15 cellular contexts compared by ENCODE assay signal in genomic region chr15:38297623-38298388, GRCh38. TPM values are rescaled to one million over a fixed set of nuclear protein-coding genes. Genes with fewer than 3 reads are reported as not detected.
A peak's percentile ranks its signal among the peaks of the same experiment; 100 is the strongest.
DNase-seq lines count a peak whose midpoint lies in the region; ATAC-seq and TF ChIP-seq lines count a peak whose summit lies in the region.
"Had no signal": no experiment of that assay in that cellular context is flagged by ENCODE, and none has a peak within 500 bp of the region (broad histone marks: within the 10 kb centered on the region; RNA-seq: fewer than 3 reads in every experiment).

No MANE protein-coding gene starts in this region.

- no peak for TF ChIP-seq CTCF in IMR-90 (conservative IDR thresholded peaks at IDR 0.05; ENCODE audit: low read depth, low read length)
- no peak for TF ChIP-seq CTCF in osteoblast (IDR thresholded peaks at IDR 0.05; ENCODE audit: extremely low read depth, low read depth, low read length)
- no peak for TF ChIP-seq CTCF in OCI-LY7 (conservative IDR thresholded peaks at IDR 0.05; ENCODE audit: low read length)

- H2BK5ac ChIP-seq in IMR-90 (ENCODE audit: low read depth, low read length, poor library complexity, severe bottlenecking) = no peak overlapping the region

- dilution Hi-C loops in IMR-90 (cut with HindIII; ENCODE audit: low sequenced_read_pairs, unreplicated experiment) = no loop called here

- H3K9me2 ChIP-seq in OCI-LY7 (ENCODE audit: insufficient read depth, low read length) = no peaks in the 10 kb centered on the region

- no peak overlapping the region for H3K56ac ChIP-seq in IMR-90 (ENCODE audit: extremely low read depth, insufficient read depth, low read length)

- H4K20me1 ChIP-seq in IMR-90 (ENCODE audit: insufficient read depth, low read length) (peaks cover 81% of the 10 kb centered on the region), osteoblast (ENCODE audit: insufficient read depth, low read length) (peaks cover 48% of the 10 kb centered on the region), OCI-LY7 (ENCODE audit: insufficient read depth, low read length) (no peaks in the 10 kb centered on the region)

- H3K9me3 ChIP-seq in IMR-90 (ENCODE audit: control insufficient read depth, insufficient read depth, low read length) = no peaks in the 10 kb centered on the region
- H3K9me3 ChIP-seq in osteoblast (ENCODE audit: low read depth, low read length) = no peaks in the 10 kb centered on the region
- no peaks in the 10 kb centered on the region for H3K9me3 ChIP-seq in OCI-LY7 (ENCODE audit: low read length)
- H3K9me3 ChIP-seq: right atrium auricular region had no signal

- no peak overlapping the region for H2AK9ac ChIP-seq in IMR-90 (replicated peaks; ENCODE audit: low read depth, low read length, poor library complexity)

- no peak overlapping the region for H3K14ac ChIP-seq in IMR-90 (replicated peaks; ENCODE audit: low read depth, low read length)

- H3K79me1 ChIP-seq in IMR-90 (ENCODE audit: low read depth in 1 of 2, low read length in 2 of 2) = peaks cover 12 to 70% of the 10 kb centered on the region in 2 experiments

- no peak overlapping the region for H3K4ac ChIP-seq in IMR-90 (ENCODE audit: low read depth, low read length)

- BruUV-seq in IMR-90 (replicated peaks; lab: Mats Ljungman, UMichigan) (no TSS peak), OCI-LY7 (replicated peaks; lab: Mats Ljungman, UMichigan) (no TSS peak)

- DNase-seq in IMR-90 (peak; percentile 62), osteoblast (ENCODE audit: insufficient read length, low spot score, missing footprints) (no peak), MV-4-11 (lab: John Stamatoyannopoulos, UW) (no peak), HPDE6-E6E7 (ENCODE audit: extremely low spot score) (no peak), OCI-LY7 (ENCODE audit: low spot score) (no peak)
- DNase-seq: activated CD4-positive, CD25-positive, alpha-beta regulatory T cell treated with anti-CD3 and anti-CD28 coated beads, Interleukin-2, amount 50 U/mL, for 72 hours; brain microvascular endothelial cell; DND-41; glutamatergic neuron; T-cell had no signal

- H2AFZ ChIP-seq in IMR-90 (replicated peaks; ENCODE audit: low read length, poor library complexity) (no peak overlapping the region), osteoblast (ENCODE audit: low read length) (no peak overlapping the region), OCI-LY7 (ENCODE audit: low read length) (no peak overlapping the region)

- POLR2A ChIA-PET in IMR-90 (lab: Charles Lee; ENCODE audit: unreplicated experiment) (no interaction called here), OCI-LY7 (lab: Charles Lee) (interaction anchor here (0.6 kb wide), 1 partner anchor 237 kb away, joined by 4 read pairs; no protein-coding TSS in a partner anchor)

- H4K91ac ChIP-seq in IMR-90 (ENCODE audit: insufficient read depth, low read depth, low read length) = no peak overlapping the region

- intact Hi-C loops in IMR-90 (cut with micrococcal nuclease) = loop anchor here (5.0 kb wide), 1 partner anchor 41 kb away; no protein-coding TSS in a partner anchor
- intact Hi-C loops in OCI-LY7 (cut with micrococcal nuclease; ENCODE audit: unreplicated experiment) = no loop called here

- no peak overlapping the region for H2BK120ac ChIP-seq in IMR-90 (ENCODE audit: low read depth, low read length)

- H3K27ac ChIP-seq in IMR-90 (ENCODE audit: insufficient read depth, low read length) = no peak overlapping the region
- peak overlapping the region; percentile 81 for H3K27ac ChIP-seq in osteoblast (ENCODE audit: low read depth, low read length)
- H3K27ac ChIP-seq in OCI-LY7 (ENCODE audit: low read depth, low read length, poor library complexity, severe bottlenecking) = no peak overlapping the region
- H3K27ac ChIP-seq: brain microvascular endothelial cell, C4-2B, right atrium auricular region had no signal

- no peak overlapping the region for H2BK15ac ChIP-seq in IMR-90 (ENCODE audit: low read depth, low read length)

- ATAC-seq in GM18519 (IDR thresholded peaks at IDR 0.05; ENCODE audit: low FRiP score, unreplicated experiment) = peak; percentile 45
- peak; percentile 55 for ATAC-seq in GM21825 (IDR thresholded peaks at IDR 0.05; ENCODE audit: unreplicated experiment)
- ATAC-seq in IMR-90 (ENCODE audit: low read depth) = no peak
- ATAC-seq: Panc1, T-cell had no signal

- H4K5ac ChIP-seq in IMR-90 (ENCODE audit: low read depth, low read length) = no peak overlapping the region

- no CpG with 5 or more reads among the region's 4 CpGs for WGBS in IMR-90 (ENCODE audit: extremely low coverage in 2 of 2, insufficient read length in 1 of 2), 2 experiments

- H3K36me3 ChIP-seq in IMR-90 (ENCODE audit: control insufficient read depth, insufficient read depth, low read length) = 0 out of 2 replicates have a peak, but pooled peaks cover 2% of the 10 kb centered on the region
- no peaks in the 10 kb centered on the region for H3K36me3 ChIP-seq in osteoblast (ENCODE audit: insufficient read depth, low read length)
- H3K36me3 ChIP-seq in OCI-LY7 (ENCODE audit: insufficient read depth, low read length) = no peaks in the 10 kb centered on the region
- H3K36me3 ChIP-seq: right atrium auricular region had no signal

- no peak for TF ChIP-seq RAD21 in IMR-90 (IDR thresholded peaks at IDR 0.05; ENCODE audit: low read length)

- H3K4me2 ChIP-seq in IMR-90 (ENCODE audit: low read depth, low read length) = no peak overlapping the region
- H3K4me2 ChIP-seq in osteoblast (ENCODE audit: insufficient read depth, low read length) = no peak overlapping the region
- H3K4me2 ChIP-seq in OCI-LY7 (ENCODE audit: low read length) = no peak overlapping the region

- H4K8ac ChIP-seq in IMR-90 (ENCODE audit: low read depth in 2 of 2, low read length in 2 of 2) = no peak overlapping the region

- H3K4me1 ChIP-seq in IMR-90 (ENCODE audit: control insufficient read depth, insufficient read depth, low read length) (peaks cover 2% of the 10 kb centered on the region), osteoblast (ENCODE audit: insufficient read depth, low read length) (peaks cover 44% of the 10 kb centered on the region), OCI-LY7 (ENCODE audit: insufficient read depth, low read length, poor library complexity, severe bottlenecking) (no peaks in the 10 kb centered on the region)

- peaks cover 90% of the 10 kb centered on the region for H3K79me2 ChIP-seq in osteoblast (ENCODE audit: insufficient read depth, low read length)
- H3K79me2 ChIP-seq in OCI-LY7 (ENCODE audit: insufficient read depth, low read depth, low read length) = no peaks in the 10 kb centered on the region

- TF ChIP-seq POLR2A in IMR-90 (IDR thresholded peaks at IDR 0.05; ENCODE audit: low read depth, low read length) = no peak

- no peak overlapping the region for H3K9ac ChIP-seq in IMR-90 (ENCODE audit: low read depth, low read length)

- CTCF ChIA-PET in IMR-90 (lab: Yijun Ruan, JAX) = no interaction called here
- CTCF ChIA-PET in OCI-LY7 (lab: Charles Lee; ENCODE audit: unreplicated experiment) = no interaction called here

- no peak overlapping the region for H2BK20ac ChIP-seq in IMR-90 (ENCODE audit: low read depth, low read length)

- no peak overlapping the region for H3K4me3 ChIP-seq in IMR-90 (ENCODE audit: insufficient read depth, low read depth, low read length)
- H3K4me3 ChIP-seq in osteoblast (ENCODE audit: insufficient read depth, low read length) = no peak overlapping the region
- H3K4me3 ChIP-seq in OCI-LY7 (ENCODE audit: low read depth, low read length, poor library complexity, severe bottlenecking) = no peak overlapping the region
- H3K4me3 ChIP-seq: right atrium auricular region had no signal

- in situ Hi-C loops in IMR-90 (cut with MboI; ENCODE audit: low sequenced_read_pairs) = no loop called here

- H2AK5ac ChIP-seq in IMR-90 (ENCODE audit: low read depth, low read length) = no peak overlapping the region

- H3K9me1 ChIP-seq in IMR-90 (ENCODE audit: insufficient read depth, low read length) = peaks cover 9% of the 10 kb centered on the region

- no peaks in the 10 kb centered on the region for H3K27me3 ChIP-seq in IMR-90 (ENCODE audit: control insufficient read depth, insufficient read depth, low read length)
- no peaks in the 10 kb centered on the region for H3K27me3 ChIP-seq in osteoblast (ENCODE audit: insufficient read depth, low read length)
- H3K27me3 ChIP-seq: brain microvascular endothelial cell, right atrium auricular region had no signal

- no peak overlapping the region for H3K18ac ChIP-seq in IMR-90 (ENCODE audit: low read depth, low read length)

- H3K23ac ChIP-seq in IMR-90 (ENCODE audit: low read depth, low read length) = no peak overlapping the region

TF ChIP-seq in IMR-90, 13 proteins besides CTCF, POLR2A, EP300 and RAD21 (continues in another document):
- no peak for TF ChIP-seq SMC3 (IDR thresholded peaks at IDR 0.05; ENCODE audit: low read depth, low read length)
- no peak for TF ChIP-seq BHLHE40 (IDR thresholded peaks at IDR 0.05; ENCODE audit: low read depth, low read length)
- no peak for TF ChIP-seq ELK1 (IDR thresholded peaks at IDR 0.05; ENCODE audit: borderline replicate concordance, low read depth, low read length)
- no peak for TF ChIP-seq MXI1 (IDR thresholded peaks at IDR 0.05; ENCODE audit: borderline replicate concordance, low read depth, low read length)
- no peak for TF ChIP-seq USF2 (IDR thresholded peaks at IDR 0.05; ENCODE audit: low read depth, low read length)
- no peak for TF ChIP-seq RFX5 (IDR thresholded peaks at IDR 0.05; ENCODE audit: low read depth, low read length)
- TF ChIP-seq FOS (IDR thresholded peaks at IDR 0.05; ENCODE audit: low read depth, low read length) = no peak

RNA-seq across cellular contexts. Expression of gene SPRED1, which starts 45.2 kb away (rescaled TPM):
- total RNA-seq in IMR-90 (2012; rRNA removed) (17.9 and 38.3 TPM in 2 replicates), osteoblast (32.6 and 32.7 TPM in 2 replicates), OCI-LY7 (2022) (19.9 and 21.1 TPM in 2 replicates)
- polyA plus RNA-seq in IMR-90 (2012; rRNA removed) = 4.8 and 6.6 TPM in 2 replicates
- 2.4 and 2.7 TPM in 2 replicates for polyA plus RNA-seq in IMR-90 (2012; cell fraction: cytosol; rRNA removed)
- 2.4 and 6.4 TPM in 2 replicates for polyA plus RNA-seq in IMR-90 (2012; cell fraction: nucleus; rRNA removed; ENCODE audit: low replicate concordance)
- 7.5 and 9.6 TPM in 2 replicates for total RNA-seq in OCI-LY7 (2014; rRNA removed; shearing (Covaris generic))
